Comparison of ENCODE assay signal across 20 cellular contexts in genomic region chr11:2592559-2593392, GRCh38.
DNase-seq lines count a peak whose midpoint lies in the region; ATAC-seq lines count a peak whose summit lies in the region.
"Had no signal": no experiment of that assay in that cellular context is flagged by ENCODE, and none has a peak within 500 bp of the region (broad histone marks: within the 10 kb centered on the region; RNA-seq: fewer than 3 reads in every experiment).

No MANE protein-coding gene starts in this region.

- no peak overlapping the region for H2AFZ ChIP-seq in neuronal stem cell (ENCODE audit: low read length)

- peaks cover 0 to 5% of the 10 kb centered on the region in 2 donors for H3K9me3 ChIP-seq in neuronal stem cell (replicated peaks in 1 of 2; ENCODE audit: control insufficient read depth in 2 of 2, insufficient read depth in 1 of 2, low read depth in 1 of 2, low read length in 2 of 2)

- H3K27ac ChIP-seq in neuronal stem cell (replicated peaks; ENCODE audit: low read length) = no peak overlapping the region
- H3K27ac ChIP-seq: sigmoid colon had no signal

- H2AK5ac ChIP-seq in neuronal stem cell (ENCODE audit: low read depth, low read length) = peak overlapping the region; percentile 86

- H2BK15ac ChIP-seq in neuronal stem cell (ENCODE audit: low read length) = peak overlapping the region; percentile 54

- peak overlapping the region; percentile 60 for H2BK5ac ChIP-seq in neuronal stem cell (ENCODE audit: low read length)

- peaks cover 0 to 4% (median 0%) of the 10 kb centered on the region in 3 experiments for H3K27me3 ChIP-seq in neuronal stem cell (ENCODE audit: control insufficient read depth in 3 of 3, insufficient read depth in 3 of 3, low read depth in 1 of 3, low read length in 3 of 3)

- no peak overlapping the region for H3K9ac ChIP-seq in neuronal stem cell (ENCODE audit: low read depth, low read length, poor library complexity)
- H3K9ac ChIP-seq: SK-N-SH had no signal

- peak overlapping the region; percentile 16 for H2BK12ac ChIP-seq in neuronal stem cell (ENCODE audit: low read length)

- H4K8ac ChIP-seq in neuronal stem cell (ENCODE audit: low read depth, low read length) = no peak overlapping the region

- H3K14ac ChIP-seq in neuronal stem cell (ENCODE audit: low read length) = peak overlapping the region; percentile 10

- no peaks in the 10 kb centered on the region for H3K36me3 Mint-ChIP-seq in central memory CD8-positive, alpha-beta T cell (ENCODE audit: insufficient read depth)

- no CpG with 5 or more reads among the region's 16 CpGs for WGBS in neuronal stem cell (ENCODE audit: extremely low coverage in 2 of 2, insufficient read length in 2 of 2, insufficient replicate concordance in 1 of 2), 2 donors

- H2BK120ac ChIP-seq in neuronal stem cell (ENCODE audit: low read depth, low read length) = no peak overlapping the region

- H3K18ac ChIP-seq in neuronal stem cell (ENCODE audit: low read length) = peak overlapping the region; percentile 60

- no peak overlapping the region for H3K23ac ChIP-seq in neuronal stem cell (ENCODE audit: low read depth, low read length, poor library complexity)

- no peaks in the 10 kb centered on the region for H3K27me3 Mint-ChIP-seq in central memory CD8-positive, alpha-beta T cell
- H3K27me3 Mint-ChIP-seq: activated naive CD8-positive, alpha-beta T cell treated with anti-CD3 and anti-CD28 coated beads for 36 hours had no signal

- H3K79me1 ChIP-seq in neuronal stem cell (ENCODE audit: low read depth, low read length) = peaks cover 2% of the 10 kb centered on the region

- no peak for ATAC-seq in central memory CD8-positive, alpha-beta T cell (replicated peaks; ENCODE audit: extremely low read depth, poor library complexity, severe bottlenecking)
- no peak for ATAC-seq in HG02938 (IDR thresholded peaks at IDR 0.05; ENCODE audit: unreplicated experiment)
- ATAC-seq: HCT116 had no signal

- H3K27ac Mint-ChIP-seq in central memory CD8-positive, alpha-beta T cell (ENCODE audit: low read depth) = no peak overlapping the region
- H3K27ac Mint-ChIP-seq: activated naive CD8-positive, alpha-beta T cell treated with anti-CD3 and anti-CD28 coated beads for 36 hours; CD8-positive, alpha-beta memory T cell; endodermal cell had no signal

- no peaks in the 10 kb centered on the region for H3K9me3 Mint-ChIP-seq in central memory CD8-positive, alpha-beta T cell

- no peak overlapping the region for H3K4me2 ChIP-seq in neuronal stem cell (ENCODE audit: insufficient read depth, low read length, poor library complexity, severe bottlenecking)
- H3K4me2 ChIP-seq: SK-N-SH had no signal

- H3K4me3 ChIP-seq in neuronal stem cell (ENCODE audit: low read length in 2 of 2) = no peak overlapping the region
- H3K4me3 ChIP-seq: sigmoid colon had no signal

- no peaks in the 10 kb centered on the region for H3K4me1 Mint-ChIP-seq in central memory CD8-positive, alpha-beta T cell
- H3K4me1 Mint-ChIP-seq: activated naive CD8-positive, alpha-beta T cell treated with anti-CD3 and anti-CD28 coated beads for 36 hours; CD8-positive, alpha-beta memory T cell; endodermal cell had no signal

- peak overlapping the region; percentile 76 for H4K91ac ChIP-seq in neuronal stem cell (ENCODE audit: low read depth, low read length, poor library complexity)

- H3K4ac ChIP-seq in neuronal stem cell (ENCODE audit: low read length) = no peak overlapping the region

- peak; percentile 2 for DNase-seq in stimulated activated CD4-positive, alpha-beta T cell treated with anti-CD3 and anti-CD28 coated beads, Interleukin-4, amount 100 ng/mL, for 24 hours
- no peak for DNase-seq in stimulated activated CD4-positive, alpha-beta T cell treated with anti-CD3 and anti-CD28 coated beads, Interleukin-2, amount 100 ng/mL, for 48 hours
- peak; percentile 6 to 11 for DNase-seq in central memory CD8-positive, alpha-beta T cell (ENCODE audit: low spot score in 2 of 2)
- DNase-seq in neuronal stem cell (ENCODE audit: low spot score) = no peak
- no peak for DNase-seq in inferior parietal cortex (ENCODE audit: extremely low spot score)
- no peak for DNase-seq in NCI-H1436 (lab: John Stamatoyannopoulos, UW)
- DNase-seq in MV-4-11 (lab: John Stamatoyannopoulos, UW) = no peak
- DNase-seq: activated CD4-positive, CD25-positive, alpha-beta regulatory T cell; activated naive CD8-positive, alpha-beta T cell treated with anti-CD3 and anti-CD28 coated beads for 36 hours; endodermal cell; NCI-H1105 treated with DMSO at 0.1 percent for 48 hours; NCI-H2081 treated with DMSO at 0.1 percent for 48 hours; NCI-H510A treated with DMSO at 0.1 percent for 48 hours; occipital lobe; sigmoid colon; stimulated activated naive CD4-positive, alpha-beta T cell had no signal

- H3K4me1 ChIP-seq in neuronal stem cell (ENCODE audit: control insufficient read depth in 2 of 2, insufficient read depth in 1 of 2, low read depth in 1 of 2, low read length in 2 of 2) = peaks cover 0 to 12% of the 10 kb centered on the region in 2 donors
- H3K4me1 ChIP-seq: sigmoid colon had no signal

- no peaks in the 10 kb centered on the region for H3K36me3 ChIP-seq in neuronal stem cell (replicated peaks in 1 of 2; ENCODE audit: control insufficient read depth in 2 of 2, insufficient read depth in 2 of 2, low read length in 2 of 2)
- H3K36me3 ChIP-seq: sigmoid colon had no signal

- no peak overlapping the region for H3K4me3 Mint-ChIP-seq in central memory CD8-positive, alpha-beta T cell
- H3K4me3 Mint-ChIP-seq: activated naive CD8-positive, alpha-beta T cell treated with anti-CD3 and anti-CD28 coated beads for 36 hours; CD8-positive, alpha-beta memory T cell; endodermal cell had no signal

Comparison
In these comparisons a context has a peak if more than half of its experiments do, and no peak if none do; other contexts are left out.
1. DNase-seq: peak in stimulated activated CD4-positive, alpha-beta T cell treated with anti-CD3 and anti-CD28 coated beads, Interleukin-4, amount 100 ng/mL, for 24 hours (single experiment) and central memory CD8-positive, alpha-beta T cell (2 of 2); none in stimulated activated CD4-positive, alpha-beta T cell treated with anti-CD3 and anti-CD28 coated beads, Interleukin-2, amount 100 ng/mL, for 48 hours (0 of 2), neuronal stem cell (single experiment), inferior parietal cortex (single experiment), NCI-H1436 (single experiment) and MV-4-11 (single experiment).